Comparison of ENCODE assay signal across 8 cellular contexts in the genomic region with DNA sequence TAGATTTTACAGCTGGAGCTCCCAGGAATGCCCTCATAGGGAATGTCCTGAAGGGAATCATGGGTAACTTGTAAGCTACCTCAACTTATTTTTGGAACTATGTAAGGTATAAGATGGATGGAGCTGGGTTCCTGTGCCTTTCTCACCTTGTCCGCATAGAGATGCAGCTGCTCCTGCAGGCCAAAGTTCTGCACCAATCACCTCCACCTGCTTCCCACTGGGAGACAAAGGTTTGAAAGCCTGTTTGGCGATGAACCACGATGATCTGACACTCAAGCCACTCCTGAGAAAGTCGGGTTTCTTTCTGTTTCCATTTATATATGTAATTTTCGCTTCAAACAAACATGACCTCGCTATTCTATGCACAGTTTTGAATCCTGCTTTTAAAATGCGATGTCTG. TPM values are rescaled to one million over a fixed set of nuclear protein-coding genes. Genes with fewer than 3 reads are reported as not detected.
DNase-seq lines count a peak whose midpoint lies in the region; ATAC-seq and TF ChIP-seq lines count a peak whose summit lies in the region.

No MANE protein-coding gene starts in this region.

- no peak overlapping the region for H3K4ac ChIP-seq in trophoblast cell (ENCODE audit: low read depth, low read length)

- peak overlapping the region; percentile 79 for H3K4me3 ChIP-seq in ACC112 (ENCODE audit: low read depth, low read length)
- H3K4me3 ChIP-seq in OCI-LY1 (ENCODE audit: low read depth, low read length, poor library complexity, severe bottlenecking), result peak overlapping the region; percentile 70
- no peak overlapping the region for H3K4me3 ChIP-seq in trophoblast cell (ENCODE audit: low read depth, low read length)

- no peaks in the 10 kb centered on the region for H3K9me2 ChIP-seq in OCI-LY1 (ENCODE audit: low read depth, low read length)

- WGBS in trophoblast cell (ENCODE audit: extremely low coverage, insufficient coverage, insufficient read length), result no CpG with 5 or more reads among the region's 7 CpGs

- H3K27ac Mint-ChIP-seq in endothelial cell (ENCODE audit: unreplicated experiment), result peak overlapping the region; percentile 10

- H3F3A ChIP-seq in OCI-LY1 (ENCODE audit: insufficient read depth, low read length), result no peaks in the 10 kb centered on the region

- DNase-seq in endothelial cell (ENCODE audit: low spot score) (no peak), trophoblast cell (no peak)
- DNase-seq in activated CD4-positive, CD25-positive, alpha-beta regulatory T cell treated with anti-CD3 and anti-CD28 coated beads, Interleukin-2, amount 50 U/mL, for 72 hours, result no peak

- H2AK5ac ChIP-seq in trophoblast cell (ENCODE audit: low read length), result no peak overlapping the region

- peak overlapping the region; percentile 79 for H3K9ac ChIP-seq in OCI-LY1 (ENCODE audit: low read length)
- H3K9ac ChIP-seq in trophoblast cell (ENCODE audit: low read length), result no peak overlapping the region

- no peaks in the 10 kb centered on the region for H3K79me2 ChIP-seq in ACC112 (ENCODE audit: control insufficient read depth, insufficient read depth, low read length, unreplicated experiment)
- no peaks in the 10 kb centered on the region for H3K79me2 ChIP-seq in OCI-LY1 (ENCODE audit: insufficient read depth, low read length)
- H3K79me2 ChIP-seq in trophoblast cell (ENCODE audit: control insufficient read depth, insufficient read depth, low read length, poor library complexity), result no peaks in the 10 kb centered on the region

- H3K4me1 ChIP-seq in ACC112 (ENCODE audit: control insufficient read depth, insufficient read depth, low read length, unreplicated experiment) (peaks cover 6% of the 10 kb centered on the region), OCI-LY1 (ENCODE audit: insufficient read depth, low read length, severe bottlenecking) (peaks cover 31% of the 10 kb centered on the region), trophoblast cell (ENCODE audit: control insufficient read depth in 1 of 2, insufficient read depth in 2 of 2, low read length in 2 of 2) (peaks cover 0 to 3% of the 10 kb centered on the region in 2 experiments)

- H3K27me3 ChIP-seq in ACC112 (ENCODE audit: insufficient read depth, low read length) (no peaks in the 10 kb centered on the region), OCI-LY1 (ENCODE audit: insufficient read depth, low read length) (no peaks in the 10 kb centered on the region), trophoblast cell (ENCODE audit: insufficient read depth, low read length) (no peaks in the 10 kb centered on the region)

- no peak overlapping the region for H2BK120ac ChIP-seq in trophoblast cell (ENCODE audit: insufficient read depth, low read length, poor library complexity)

- H3K18ac ChIP-seq in trophoblast cell (ENCODE audit: low read length), result no peak overlapping the region

- ATAC-seq in GM21423 (IDR thresholded peaks at IDR 0.05; ENCODE audit: unreplicated experiment), result peak; percentile 1
- ATAC-seq in GM19397 (IDR thresholded peaks at IDR 0.05; ENCODE audit: unreplicated experiment), result no peak
- ATAC-seq in GM19035 (IDR thresholded peaks at IDR 0.05; ENCODE audit: unreplicated experiment), result no peak

- H3K23ac ChIP-seq in trophoblast cell (ENCODE audit: low read length), result no peak overlapping the region

- H4K12ac ChIP-seq in trophoblast cell (ENCODE audit: low read depth, low read length), result no peak overlapping the region

- H4K91ac ChIP-seq in trophoblast cell (ENCODE audit: low read depth, low read length), result no peak overlapping the region

- peak overlapping the region; percentile 60 for H2AFZ ChIP-seq in ACC112 (ENCODE audit: low read length, unreplicated experiment)
- no peak overlapping the region for H2AFZ ChIP-seq in OCI-LY1 (ENCODE audit: low read length)
- H2AFZ ChIP-seq in trophoblast cell (ENCODE audit: insufficient read depth, low read length, poor library complexity), result no peak overlapping the region

- H3K9me3 ChIP-seq in OCI-LY1 (ENCODE audit: low read length), result no peaks in the 10 kb centered on the region
- H3K9me3 ChIP-seq in trophoblast cell (ENCODE audit: insufficient read depth, low read depth, low read length), result no peaks in the 10 kb centered on the region

- peaks cover 6% of the 10 kb centered on the region for H3K4me1 Mint-ChIP-seq in endothelial cell (ENCODE audit: unreplicated experiment)

- TF ChIP-seq CTCF in OCI-LY1 (IDR thresholded peaks at IDR 0.05; ENCODE audit: low read length) (no peak), endothelial cell (IDR thresholded peaks at IDR 0.05; ENCODE audit: unreplicated experiment) (no peak)

- peaks cover 2% of the 10 kb centered on the region for H3K36me3 Mint-ChIP-seq in endothelial cell (ENCODE audit: low read depth, unreplicated experiment)

- H3K4me2 ChIP-seq in OCI-LY1 (ENCODE audit: low read length) (peak overlapping the region; percentile 95), trophoblast cell (ENCODE audit: low read length) (peak overlapping the region; percentile 97)

- no peaks in the 10 kb centered on the region for H3K9me3 Mint-ChIP-seq in endothelial cell (ENCODE audit: unreplicated experiment)

- no peak overlapping the region for H3K14ac ChIP-seq in trophoblast cell (ENCODE audit: low read length)

- peaks cover 2% of the 10 kb centered on the region for H3K27me3 Mint-ChIP-seq in endothelial cell (ENCODE audit: unreplicated experiment)

- H4K8ac ChIP-seq in trophoblast cell (ENCODE audit: low read depth, low read length), result no peak overlapping the region

- no peak overlapping the region for H3K27ac ChIP-seq in ACC112 (ENCODE audit: low read depth, low read length)
- H3K27ac ChIP-seq in OCI-LY1 (ENCODE audit: low read depth, low read length, poor library complexity, severe bottlenecking), result peak overlapping the region; percentile 3
- H3K27ac ChIP-seq in trophoblast cell (ENCODE audit: low read depth, low read length), result no peak overlapping the region

- peak overlapping the region; percentile 87 for H3K4me3 Mint-ChIP-seq in endothelial cell (ENCODE audit: unreplicated experiment)

- peaks cover 5% of the 10 kb centered on the region for H3K79me1 ChIP-seq in trophoblast cell (ENCODE audit: low read length)

- H2BK5ac ChIP-seq in trophoblast cell (ENCODE audit: low read depth, low read length, poor library complexity), result no peak overlapping the region

- H4K20me1 ChIP-seq in OCI-LY1 (ENCODE audit: insufficient read depth, low read length), result no peaks in the 10 kb centered on the region

- H2BK12ac ChIP-seq in trophoblast cell (ENCODE audit: low read length), result no peak overlapping the region

- no peaks in the 10 kb centered on the region for H3K36me3 ChIP-seq in ACC112 (ENCODE audit: insufficient read depth, low read length)
- H3K36me3 ChIP-seq in OCI-LY1 (ENCODE audit: insufficient read depth, low read length), result peaks cover 17% of the 10 kb centered on the region; the same call in 1 of the 2 replicates
- H3K36me3 ChIP-seq in trophoblast cell (ENCODE audit: control insufficient read depth in 1 of 2, insufficient read depth in 2 of 2, low read length in 2 of 2), result peaks cover 0 to 2% of the 10 kb centered on the region in 2 experiments

RNA-seq across cellular contexts. Expression of a gene that starts 0.6 kb away (rescaled TPM):
- total RNA-seq in endothelial cell (ENCODE audit: unreplicated experiment), result 6.1 TPM
- 3.9 TPM in 2 replicates for polyA plus RNA-seq in trophoblast cell (2013)

RNA-seq across cellular contexts. Expression of a gene that starts 38.9 kb away (rescaled TPM):
- 9.4 TPM for total RNA-seq in endothelial cell (ENCODE audit: unreplicated experiment)
- 9.0 and 9.1 TPM in 2 replicates for polyA plus RNA-seq in trophoblast cell (2013)

RNA-seq across cellular contexts. Expression of a gene that starts 39.9 kb away (rescaled TPM):
- total RNA-seq in endothelial cell (ENCODE audit: unreplicated experiment), result 57.8 TPM
- 38.0 and 39.2 TPM in 2 replicates for polyA plus RNA-seq in trophoblast cell (2013)
